ENCODE assay signal across 1 cellular context in the genomic region with DNA sequence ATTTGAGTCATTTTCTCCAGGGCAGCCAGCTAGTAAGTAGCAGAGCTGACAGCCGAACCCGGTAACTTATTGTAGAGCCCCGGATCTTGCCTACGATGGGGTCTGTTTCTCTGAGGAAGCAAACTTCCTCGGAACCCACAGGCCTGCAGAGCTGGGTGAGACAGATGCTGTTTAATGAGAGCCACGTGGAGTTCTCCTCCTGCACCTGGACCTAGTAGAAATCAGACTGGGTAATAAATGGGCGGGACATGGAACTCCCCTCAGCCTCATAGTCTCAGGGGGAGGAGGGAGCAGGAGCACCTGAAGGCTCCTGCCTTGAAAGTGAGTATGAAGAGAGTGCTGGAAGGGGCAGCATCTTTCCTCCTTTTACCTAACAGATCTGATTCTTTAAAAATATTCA.
TF ChIP-seq lines count a peak whose summit lies in the region.

TSS of gene IZUMO1R (plus strand) at position 22 of the 400 bp plus-strand sequence. CDS start 1,057 bp downstream, outside the sequence.

TF ChIP-seq in HepG2, 621 proteins besides CTCF, POLR2A, EP300 and RAD21:
- TF ChIP-seq MNT (IDR thresholded peaks at IDR 0.05) (peak; percentile 57), ZSCAN21 (CRISPR knock-in tag; IDR thresholded peaks at IDR 0.05; ENCODE audit: borderline replicate concordance) (no peak)
